In the genomic region with DNA sequence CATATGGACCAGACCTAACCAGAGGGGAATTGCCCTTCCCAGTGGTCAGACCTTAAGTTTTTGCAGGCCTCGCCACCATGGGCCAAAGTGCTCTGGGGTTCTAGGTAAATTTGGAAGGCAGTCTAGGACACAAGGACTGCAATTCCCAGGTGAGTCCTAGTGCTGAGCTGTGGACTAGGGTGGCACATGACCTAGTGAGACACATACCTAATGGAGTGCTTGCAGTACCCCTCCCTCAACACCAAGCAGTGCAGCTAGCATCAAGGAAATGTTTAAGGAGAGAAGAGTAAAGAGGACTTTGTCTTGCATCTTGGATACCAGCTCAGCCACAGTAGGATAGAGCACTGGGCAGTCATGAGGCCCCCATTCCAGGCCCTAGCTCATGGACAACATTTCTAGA, we compare ENCODE assay signal across 3 cellular contexts.
TF ChIP-seq lines count a peak whose summit lies in the region.

No MANE protein-coding gene starts in this region.

TF ChIP-seq in A549, 52 proteins besides CTCF, POLR2A, EP300 and RAD21:
- TF ChIP-seq ESRRA (IDR thresholded peaks at IDR 0.05; ENCODE audit: borderline replicate concordance, low read length) (no peak), FOSB (CRISPR knock-in tag; IDR thresholded peaks at IDR 0.05) (no peak), TFCP2L1 (CRISPR knock-in tag; IDR thresholded peaks at IDR 0.05) (no peak), NFE2L2 (conservative IDR thresholded peaks at IDR 0.05; ENCODE audit: low read length) (no peak), ZSCAN20 (CRISPR knock-in tag; IDR thresholded peaks at IDR 0.05) (no peak), JUNB (IDR thresholded peaks at IDR 0.05) (no peak), RFX5 (IDR thresholded peaks at IDR 0.05) (no peak), ZNF302 (CRISPR knock-in tag; IDR thresholded peaks at IDR 0.05) (no peak), HDAC2 (IDR thresholded peaks at IDR 0.05) (no peak), HEYL (CRISPR knock-in tag; IDR thresholded peaks at IDR 0.05) (no peak), BHLHE40 (IDR thresholded peaks at IDR 0.05; ENCODE audit: low read depth, low read length) (no peak)
- TF ChIP-seq, protein P1, sequence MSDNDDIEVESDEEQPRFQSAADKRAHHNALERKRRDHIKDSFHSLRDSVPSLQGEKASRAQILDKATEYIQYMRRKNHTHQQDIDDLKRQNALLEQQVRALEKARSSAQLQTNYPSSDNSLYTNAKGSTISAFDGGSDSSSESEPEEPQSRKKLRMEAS (IDR thresholded peaks at IDR 0.05) = no peak

TF ChIP-seq in HCT116, 20 proteins besides CTCF, POLR2A, EP300 and RAD21:
- TF ChIP-seq REST (IDR thresholded peaks at IDR 0.05; ENCODE audit: low read depth) = no peak
- no peak for TF ChIP-seq ZNF274 (IDR thresholded peaks at IDR 0.05; ENCODE audit: low read depth, low read length)
- no peak for TF ChIP-seq EGR1 (IDR thresholded peaks at IDR 0.05; ENCODE audit: low read depth)
- TF ChIP-seq CBX3 (IDR thresholded peaks at IDR 0.05; ENCODE audit: low read depth) = no peak
- TF ChIP-seq, protein P1 (IDR thresholded peaks at IDR 0.05) = no peak
- no peak for TF ChIP-seq EZH2 (IDR thresholded peaks at IDR 0.05)
- TF ChIP-seq FOSL1 (IDR thresholded peaks at IDR 0.05; ENCODE audit: low read depth) = no peak
- TF ChIP-seq ZFX (IDR thresholded peaks at IDR 0.05) = no peak
- TF ChIP-seq CEBPB (IDR thresholded peaks at IDR 0.05; ENCODE audit: low read depth) = no peak
- no peak for TF ChIP-seq TCF7L2 (IDR thresholded peaks at IDR 0.05; ENCODE audit: borderline replicate concordance, extremely low read depth, insufficient read depth, insufficient read length)
- no peak for TF ChIP-seq EZH2phosphoT487 (IDR thresholded peaks at IDR 0.05; ENCODE audit: borderline replicate concordance)
- no peak for TF ChIP-seq POLR2AphosphoS5 (IDR thresholded peaks at IDR 0.05; ENCODE audit: low read depth, low read length)
- no peak for TF ChIP-seq ELF1 (IDR thresholded peaks at IDR 0.05; ENCODE audit: borderline replicate concordance, low read depth)
- TF ChIP-seq, protein P2, sequence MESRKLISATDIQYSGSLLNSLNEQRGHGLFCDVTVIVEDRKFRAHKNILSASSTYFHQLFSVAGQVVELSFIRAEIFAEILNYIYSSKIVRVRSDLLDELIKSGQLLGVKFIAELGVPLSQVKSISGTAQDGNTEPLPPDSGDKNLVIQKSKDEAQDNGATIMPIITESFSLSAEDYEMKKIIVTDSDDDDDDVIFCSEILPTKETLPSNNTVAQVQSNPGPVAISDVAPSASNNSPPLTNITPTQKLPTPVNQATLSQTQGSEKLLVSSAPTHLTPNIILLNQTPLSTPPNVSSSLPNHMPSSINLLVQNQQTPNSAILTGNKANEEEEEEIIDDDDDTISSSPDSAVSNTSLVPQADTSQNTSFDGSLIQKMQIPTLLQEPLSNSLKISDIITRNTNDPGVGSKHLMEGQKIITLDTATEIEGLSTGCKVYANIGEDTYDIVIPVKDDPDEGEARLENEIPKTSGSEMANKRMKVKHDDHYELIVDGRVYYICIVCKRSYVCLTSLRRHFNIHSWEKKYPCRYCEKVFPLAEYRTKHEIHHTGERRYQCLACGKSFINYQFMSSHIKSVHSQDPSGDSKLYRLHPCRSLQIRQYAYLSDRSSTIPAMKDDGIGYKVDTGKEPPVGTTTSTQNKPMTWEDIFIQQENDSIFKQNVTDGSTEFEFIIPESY (IDR thresholded peaks at IDR 0.05; ENCODE audit: extremely low read depth, insufficient replicate concordance, low read length) = no peak
- no peak for TF ChIP-seq SRF (IDR thresholded peaks at IDR 0.05; ENCODE audit: low read depth)

TF ChIP-seq in GM12878, 131 proteins besides CTCF, POLR2A, EP300 and RAD21:
- TF ChIP-seq MEF2A (IDR thresholded peaks at IDR 0.05; ENCODE audit: insufficient read depth, low read depth, low read length) (no peak), ZNF217 (IDR thresholded peaks at IDR 0.05) (no peak), USF2 (IDR thresholded peaks at IDR 0.05; ENCODE audit: borderline replicate concordance, low read depth, low read length) (no peak), CHD2 (IDR thresholded peaks at IDR 0.05; ENCODE audit: borderline replicate concordance, low read depth, low read length) (no peak), HSF1 (IDR thresholded peaks at IDR 0.05; ENCODE audit: low read depth, low read length) (no peak)
